ENCODE assay signal across 27 cellular contexts in the genomic region with DNA sequence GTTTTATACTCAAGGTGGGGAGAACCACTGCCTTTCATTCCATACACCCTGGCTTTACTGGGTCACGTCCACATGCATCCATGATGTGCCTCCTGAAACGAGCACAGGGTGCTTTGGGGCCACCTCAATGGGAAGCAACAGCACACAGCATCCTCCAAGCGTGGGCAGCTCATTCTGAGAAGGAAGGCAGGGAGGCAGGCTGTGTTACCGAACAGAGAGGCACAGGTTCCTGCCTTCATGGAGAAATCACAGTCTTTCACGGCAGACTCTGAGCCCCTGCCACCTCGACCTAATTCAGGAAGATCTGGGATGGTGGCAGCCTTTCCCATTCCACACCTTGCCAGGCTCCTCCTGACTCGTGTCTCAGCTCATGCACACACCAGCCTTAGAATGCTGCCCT.
DNase-seq lines count a peak whose midpoint lies in the region; ATAC-seq lines count a peak whose summit lies in the region.
"Had no signal": no experiment of that assay in that cellular context is flagged by ENCODE, and none has a peak within 500 bp of the region (broad histone marks: within the 10 kb centered on the region; RNA-seq: fewer than 3 reads in every experiment).

No MANE protein-coding gene starts in this region.

- H3K18ac ChIP-seq in neuronal stem cell (ENCODE audit: low read length): peak overlapping the region; percentile 13

- no peak for ATAC-seq in GM18519 (IDR thresholded peaks at IDR 0.05; ENCODE audit: low FRiP score, unreplicated experiment)
- ATAC-seq: A549; CD8-positive, alpha-beta T cell had no signal

- DNase-seq in neuronal stem cell (ENCODE audit: low spot score): no peak
- DNase-seq: 8988T; ACHN; AML-193; BE2C; C1 segment of cervical spinal cord; Caco-2; Calu3; CD4-positive, alpha-beta memory T cell; CD4-positive, alpha-beta T cell; CD4-positive, CD25-positive, alpha-beta regulatory T cell; CD8-positive, alpha-beta memory T cell; CD8-positive, alpha-beta T cell; COR-L47; DMS 273 treated with DMSO at 0.1 percent for 48 hours; DMS153; DMS53; DMS79; DMS79 treated with DMSO at 0.1 percent for 48 hours; DND-41; EL had no signal

- H3K4me2 ChIP-seq in neuronal stem cell (ENCODE audit: insufficient read depth, low read length, poor library complexity, severe bottlenecking): no peak overlapping the region
- H3K4me2 ChIP-seq: A549; BLaER1; BLaER1 treated with 17β-estradiol and CSF1 and Interleukin-3, amounts not matched to agents 10 nM and 100 nM had no signal

- no CpG with 5 or more reads among the region's 7 CpGs for WGBS in neuronal stem cell (ENCODE audit: extremely low coverage in 2 of 2, insufficient read length in 2 of 2, insufficient replicate concordance in 1 of 2), 2 donors

- H3K4me1 ChIP-seq in neuronal stem cell (ENCODE audit: control insufficient read depth in 2 of 2, insufficient read depth in 1 of 2, low read depth in 1 of 2, low read length in 2 of 2): peaks cover 3 to 15% of the 10 kb centered on the region in 2 donors
- H3K4me1 ChIP-seq: BLaER1; BLaER1 treated with 17β-estradiol and CSF1 and Interleukin-3, amounts not matched to agents 10 nM and 100 nM; Caco-2 had no signal

- peaks cover 0 to 2% (median 0%) of the 10 kb centered on the region in 3 experiments for H3K27me3 ChIP-seq in neuronal stem cell (ENCODE audit: control insufficient read depth in 3 of 3, insufficient read depth in 3 of 3, low read depth in 1 of 3, low read length in 3 of 3)
- H3K27me3 ChIP-seq: BE2C; BLaER1; BLaER1 treated with 17β-estradiol and CSF1 and Interleukin-3, amounts not matched to agents 10 nM and 100 nM had no signal

- no peak overlapping the region for H3K4me3 ChIP-seq in neuronal stem cell (ENCODE audit: low read length in 2 of 2)
- H3K4me3 ChIP-seq: A549; BLaER1; BLaER1 treated with 17β-estradiol and CSF1 and Interleukin-3, amounts not matched to agents 10 nM and 100 nM had no signal

- peak overlapping the region; percentile 56 for H3K23ac ChIP-seq in neuronal stem cell (ENCODE audit: low read depth, low read length, poor library complexity)

- no peak overlapping the region for H4K8ac ChIP-seq in neuronal stem cell (ENCODE audit: low read depth, low read length)

- H2BK120ac ChIP-seq in neuronal stem cell (ENCODE audit: low read depth, low read length): no peak overlapping the region

- H2AK5ac ChIP-seq in neuronal stem cell (ENCODE audit: low read depth, low read length): no peak overlapping the region

- H3K4ac ChIP-seq in neuronal stem cell (ENCODE audit: low read length): no peak overlapping the region

- H2BK5ac ChIP-seq in neuronal stem cell (ENCODE audit: low read length): peak overlapping the region; percentile 32

- H3K27ac ChIP-seq in neuronal stem cell (replicated peaks; ENCODE audit: low read length): no peak overlapping the region
- H3K27ac ChIP-seq: 22Rv1; A549; BLaER1; BLaER1 treated with 17β-estradiol and CSF1 and Interleukin-3, amounts not matched to agents 10 nM and 100 nM; C4-2B had no signal

- no peak overlapping the region for H2AFZ ChIP-seq in neuronal stem cell (ENCODE audit: low read length)

- H2BK15ac ChIP-seq in neuronal stem cell (ENCODE audit: low read length): no peak overlapping the region

- no peak overlapping the region for H4K91ac ChIP-seq in neuronal stem cell (ENCODE audit: low read depth, low read length, poor library complexity)

- no peak overlapping the region for H3K14ac ChIP-seq in neuronal stem cell (ENCODE audit: low read length)

- peak overlapping the region; percentile 38 for H3K9ac ChIP-seq in neuronal stem cell (ENCODE audit: low read depth, low read length, poor library complexity)
- H3K9ac ChIP-seq: BLaER1; BLaER1 treated with 17β-estradiol and CSF1 and Interleukin-3, amounts not matched to agents 10 nM and 100 nM had no signal

- no peak overlapping the region for H2BK12ac ChIP-seq in neuronal stem cell (ENCODE audit: low read length)

- peaks cover 6 to 45% of the 10 kb centered on the region in 2 donors for H3K36me3 ChIP-seq in neuronal stem cell (replicated peaks in 1 of 2; ENCODE audit: control insufficient read depth in 2 of 2, insufficient read depth in 2 of 2, low read length in 2 of 2)
- H3K36me3 ChIP-seq: BE2C had no signal

- no peaks in the 10 kb centered on the region for H3K79me1 ChIP-seq in neuronal stem cell (ENCODE audit: low read depth, low read length)

- H3K9me3 ChIP-seq in neuronal stem cell (replicated peaks in 1 of 2; ENCODE audit: control insufficient read depth in 2 of 2, insufficient read depth in 1 of 2, low read depth in 1 of 2, low read length in 2 of 2): no peaks in the 10 kb centered on the region
- H3K9me3 ChIP-seq: A549; BE2C; BLaER1; BLaER1 treated with 17β-estradiol and CSF1 and Interleukin-3, amounts not matched to agents 10 nM and 100 nM; Caco-2 had no signal
